ENCODE assay signal across 8 cellular contexts in the genomic region with DNA sequence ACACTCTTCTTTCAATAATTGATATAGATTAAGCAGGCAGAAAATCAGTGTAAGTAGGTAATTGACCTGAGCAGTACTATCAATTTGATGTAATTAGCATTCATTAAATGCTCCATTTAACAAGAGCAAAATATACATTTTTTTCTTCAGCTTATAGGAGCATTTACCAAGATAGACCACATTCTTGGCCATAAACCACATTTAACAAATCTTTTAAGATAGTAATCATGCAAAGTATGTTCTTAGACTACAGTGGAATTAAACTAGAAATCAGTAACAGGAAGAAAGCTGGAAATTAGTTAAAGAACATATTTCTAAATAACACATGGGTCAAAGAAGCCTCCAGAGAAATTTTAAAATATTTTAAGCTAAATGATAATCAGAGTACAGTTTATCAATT.
"Had no signal": no experiment of that assay in that cellular context is flagged by ENCODE, and none has a peak within 500 bp of the region (broad histone marks: within the 10 kb centered on the region; RNA-seq: fewer than 3 reads in every experiment).

No MANE protein-coding gene starts in this region.

- H3K27ac ChIP-seq: HL-60 had no signal

- FAIRE-seq: H1, H54, HepG2 had no signal

- H3K4me1 Mint-ChIP-seq: GM23338, H9 had no signal

- H3K4me3 ChIP-seq: GM23338 had no signal

- H3K4me3 Mint-ChIP-seq: GM23338, H9, IgD-negative memory B cell had no signal

- H3K27ac Mint-ChIP-seq: GM23338, H9, IgD-negative memory B cell had no signal

- DNase-seq: H9, HCEC 1CT had no signal

- ATAC-seq: GM23338, HepG2 had no signal

- H3K36me3 Mint-ChIP-seq: IgD-negative memory B cell had no signal

- H3K27me3 Mint-ChIP-seq: IgD-negative memory B cell had no signal
